In the genomic region with DNA sequence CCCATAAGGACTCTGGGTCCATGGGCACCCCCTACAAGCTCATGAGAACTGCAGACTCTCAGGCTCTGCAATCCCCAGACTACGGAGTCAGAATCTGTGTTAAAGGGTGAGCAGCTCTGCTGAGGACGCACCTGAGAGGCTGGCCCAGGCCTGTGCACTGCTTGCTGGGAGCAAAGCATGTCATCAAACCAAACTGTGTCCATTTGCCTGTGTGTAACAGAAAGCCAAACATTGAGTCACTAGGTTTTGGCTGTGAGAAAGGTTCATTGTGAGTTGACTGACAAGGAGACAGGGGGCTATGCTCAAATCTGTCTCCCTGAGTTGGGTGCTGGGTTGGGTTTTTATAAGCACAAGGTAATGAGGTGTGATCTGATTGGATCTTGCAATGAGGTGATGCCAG, we compare ENCODE assay signal across 23 cellular contexts.
"Had no signal": no experiment of that assay in that cellular context is flagged by ENCODE, and none has a peak within 500 bp of the region (broad histone marks: within the 10 kb centered on the region; RNA-seq: fewer than 3 reads in every experiment).

No MANE protein-coding gene starts in this region.

- H3K4me2 ChIP-seq: SK-N-SH had no signal

- H3K36me3 ChIP-seq: adrenal gland, breast epithelium, Peyer's patch, SJCRH30, WERI-Rb-1 had no signal

- H3K9me3 Mint-ChIP-seq: activated CD4-positive, alpha-beta memory T cell treated with anti-CD3 and anti-CD28 coated beads, Interleukin-2, amount 10 ng/mL, durations not matched to agents 7 days and 5 days; activated naive CD4-positive, alpha-beta T cell treated with anti-CD3 and anti-CD28 coated beads for 36 hours; activated T-helper 17 cell treated with anti-CD3 and anti-CD28 coated beads, Interleukin-2, amount 50 U/mL, for 72 hours had no signal

- H3K9ac ChIP-seq: SK-N-SH had no signal

- H3K27me3 Mint-ChIP-seq: activated CD4-positive, alpha-beta memory T cell treated with anti-CD3 and anti-CD28 coated beads, Interleukin-2, amount 10 ng/mL, durations not matched to agents 7 days and 5 days; activated CD4-positive, alpha-beta T cell treated with anti-CD3 and anti-CD28 coated beads for 36 hours; activated naive CD8-positive, alpha-beta T cell; activated T-helper 17 cell treated with anti-CD3 and anti-CD28 coated beads, Interleukin-2, amount 50 U/mL, for 72 hours had no signal

- H3K4me3 Mint-ChIP-seq: activated CD4-positive, alpha-beta memory T cell treated with anti-CD3 and anti-CD28 coated beads, Interleukin-2, amount 10 ng/mL, durations not matched to agents 7 days and 5 days; activated CD4-positive, alpha-beta T cell treated with anti-CD3 and anti-CD28 coated beads for 36 hours; activated naive CD4-positive, alpha-beta T cell treated with anti-CD3 and anti-CD28 coated beads for 36 hours; activated naive CD8-positive, alpha-beta T cell; activated T-helper 17 cell treated with anti-CD3 and anti-CD28 coated beads, Interleukin-2, amount 50 U/mL, for 72 hours had no signal

- ATAC-seq: activated CD4-positive, alpha-beta T cell treated with anti-CD3 and anti-CD28 coated beads for 36 hours; activated T-helper 17 cell treated with anti-CD3 and anti-CD28 coated beads, Interleukin-2, amount 50 U/mL, for 72 hours had no signal

- H3K27ac Mint-ChIP-seq: activated CD4-positive, alpha-beta memory T cell treated with anti-CD3 and anti-CD28 coated beads, Interleukin-2, amount 10 ng/mL, durations not matched to agents 7 days and 5 days; activated CD4-positive, alpha-beta T cell treated with anti-CD3 and anti-CD28 coated beads for 36 hours; activated naive CD4-positive, alpha-beta T cell treated with anti-CD3 and anti-CD28 coated beads for 36 hours; activated naive CD8-positive, alpha-beta T cell; activated T-helper 17 cell treated with anti-CD3 and anti-CD28 coated beads, Interleukin-2, amount 50 U/mL, for 72 hours had no signal

- H3K27me3 ChIP-seq: adrenal gland, breast epithelium, Peyer's patch had no signal

- H3K36me3 Mint-ChIP-seq: activated naive CD8-positive, alpha-beta T cell had no signal

- H3K4me3 ChIP-seq: adrenal gland, breast epithelium, Peyer's patch, SJCRH30 had no signal

- H3K9me3 ChIP-seq: adrenal gland, breast epithelium, Peyer's patch, SJCRH30, SK-N-SH had no signal

- H3K4me1 ChIP-seq: adrenal gland, breast epithelium, Peyer's patch, SJCRH30 had no signal

- H3K27ac ChIP-seq: adrenal gland, breast epithelium, Peyer's patch, RWPE1, SJCRH30, WERI-Rb-1 had no signal

- DNase-seq: activated CD4-positive, alpha-beta memory T cell treated with anti-CD3 and anti-CD28 coated beads, Interleukin-2, amount 10 ng/mL, durations not matched to agents 7 days and 5 days; activated CD4-positive, alpha-beta T cell treated with anti-CD3 and anti-CD28 coated beads for 36 hours; activated CD4-positive, alpha-beta T cell treated with anti-CD3 and anti-CD28 coated beads, Interleukin-2, amount 50 U/mL, for 1 hour; activated gamma-delta T cell; activated naive CD4-positive, alpha-beta T cell treated with anti-CD3 and anti-CD28 coated beads for 36 hours; activated T-cell treated with anti-CD3 and anti-CD28 coated beads, Interleukin-2, amount 50 U/mL, for 48 hours; adrenal gland; anterior cingulate cortex; central memory CD4-positive, alpha-beta T cell; NCI-H1048; NCI-H187 treated with DMSO at 0.1 percent for 48 hours; NCI-H2081 treated with DMSO at 0.1 percent for 48 hours; NCI-H446; Right ventricle myocardium superior; SJCRH30; SK-N-SH; T-helper 1 cell; WERI-Rb-1 had no signal
